In genomic region chr10:22902147-22902546, GRCh38 we compare ENCODE assay signal across 4 cellular contexts. TPM values are rescaled to one million over a fixed set of nuclear protein-coding genes. Genes with fewer than 3 reads are reported as not detected.
"Had no signal": no experiment of that assay in that cellular context is flagged by ENCODE, and none has a peak within 500 bp of the region (broad histone marks: within the 10 kb centered on the region; RNA-seq: fewer than 3 reads in every experiment).

No MANE protein-coding gene starts in this region.

RNA-seq across cellular contexts. Expression of gene ARMC3, which starts 25.7 kb away (rescaled TPM):
- total RNA-seq: GM23248, H4, HFFc6 had no signal
- polyA plus RNA-seq: GM23248, GM23338 had no signal
